Comparison of ENCODE assay signal across 1 cellular context in genomic region chr3:53817211-53817610, GRCh38.
TF ChIP-seq lines count a peak whose summit lies in the region.

No MANE protein-coding gene starts in this region.

TF ChIP-seq in HepG2, 621 proteins besides CTCF, POLR2A, EP300 and RAD21:
- TF ChIP-seq RBFOX2 (IDR thresholded peaks at IDR 0.05; ENCODE audit: low read depth, low read length) = no peak
- TF ChIP-seq NONO (IDR thresholded peaks at IDR 0.05) = no peak
- TF ChIP-seq NONO (CRISPR knock-in tag; conservative IDR thresholded peaks at IDR 0.05) = no peak
- 0 out of 2 replicates have a peak, but pooled peaks have one; percentile 43 for TF ChIP-seq ZC3H13 (CRISPR knock-in tag; IDR thresholded peaks at IDR 0.05)
